Comparison of ENCODE assay signal across 8 cellular contexts in genomic region chr19:1591421-1592022, GRCh38. TPM values are rescaled to one million over a fixed set of nuclear protein-coding genes. Genes with fewer than 3 reads are reported as not detected.
DNase-seq lines count a peak whose midpoint lies in the region; ATAC-seq and TF ChIP-seq lines count a peak whose summit lies in the region.

No MANE protein-coding gene starts in this region.

- H3K4me3 Mint-ChIP-seq in endothelial cell (ENCODE audit: unreplicated experiment) (peak overlapping the region; percentile 94), neural progenitor cell (peak overlapping the region; percentile 94)

- H3K9me3 ChIP-seq in neural progenitor cell (ENCODE audit: low read depth): no peaks in the 10 kb centered on the region

- DNase-seq in endothelial cell (ENCODE audit: low spot score) (no peak), neural progenitor cell (ENCODE audit: low spot score) (peak; percentile 65), posterior cingulate gyrus (no peak), HT-29 (ENCODE audit: low spot score) (no peak)

- peak; percentile 4 for ATAC-seq in GM21528 (IDR thresholded peaks at IDR 0.05; ENCODE audit: low FRiP score, unreplicated experiment)
- ATAC-seq in HG03095 (IDR thresholded peaks at IDR 0.05; ENCODE audit: unreplicated experiment): no peak

- H3K27me3 Mint-ChIP-seq in endothelial cell (ENCODE audit: unreplicated experiment) (peaks cover 15% of the 10 kb centered on the region), neural progenitor cell (ENCODE audit: insufficient read depth, low read depth) (peaks cover 3% of the 10 kb centered on the region)

- no peaks in the 10 kb centered on the region for H3K9me3 Mint-ChIP-seq in endothelial cell (ENCODE audit: unreplicated experiment)
- H3K9me3 Mint-ChIP-seq in neural progenitor cell: no peaks in the 10 kb centered on the region

- peaks cover 44% of the 10 kb centered on the region for H3F3A ChIP-seq in neural progenitor cell (ENCODE audit: low read depth)

- peaks cover 15% of the 10 kb centered on the region for H3K4me1 ChIP-seq in neural progenitor cell

- no peaks in the 10 kb centered on the region for H3K27me3 ChIP-seq in neural progenitor cell

- no peaks in the 10 kb centered on the region for H3K36me3 ChIP-seq in neural progenitor cell

- H3K36me3 Mint-ChIP-seq in endothelial cell (ENCODE audit: low read depth, unreplicated experiment) (no peaks in the 10 kb centered on the region), neural progenitor cell (peaks cover 19% of the 10 kb centered on the region)

- TF ChIP-seq CTCF in 22Rv1 (IDR thresholded peaks at IDR 0.05) (no peak), endothelial cell (IDR thresholded peaks at IDR 0.05; ENCODE audit: unreplicated experiment) (no peak), neural progenitor cell (IDR thresholded peaks at IDR 0.05) (no peak)

- H3K27ac Mint-ChIP-seq in endothelial cell (ENCODE audit: unreplicated experiment) (peak overlapping the region; percentile 67), neural progenitor cell (peak overlapping the region; percentile 99)

- peak overlapping the region; percentile 77 for H3K4me3 ChIP-seq in neural progenitor cell

- intact Hi-C loops in posterior cingulate gyrus (cut with DNase I): loop anchor here (2.0 kb wide), 1 partner anchor 61 kb away; the partner anchor contains the start of gene TCF3

- TF ChIP-seq POLR2A in Raji (IDR thresholded peaks at IDR 0.05; ENCODE audit: insufficient read depth, low read depth, low read length): peak; percentile 36; the same call in 1 of the 2 replicates

- H3K79me2 ChIP-seq in neural progenitor cell (ENCODE audit: low read depth): peaks cover 56% of the 10 kb centered on the region

- H2AFZ ChIP-seq in neural progenitor cell (replicated peaks): no peak overlapping the region

- H3K4me1 Mint-ChIP-seq in endothelial cell (ENCODE audit: unreplicated experiment): peaks cover 7% of the 10 kb centered on the region
- peaks cover 23% of the 10 kb centered on the region for H3K4me1 Mint-ChIP-seq in neural progenitor cell

- peak overlapping the region; percentile 99 for H3K27ac ChIP-seq in 22Rv1
- peak overlapping the region; percentile 98 for H3K27ac ChIP-seq in neural progenitor cell

- H4K20me1 ChIP-seq in neural progenitor cell (ENCODE audit: low read depth): peaks cover 47% of the 10 kb centered on the region

- H3K9ac ChIP-seq in neural progenitor cell: peak overlapping the region; percentile 82

- peak overlapping the region; percentile 89 for H3K4me2 ChIP-seq in neural progenitor cell

RNA-seq across cellular contexts. Expression of gene MBD3, which starts 1.1 kb away (rescaled TPM):
- 81.4 TPM for total RNA-seq in endothelial cell (ENCODE audit: unreplicated experiment)
- 34.2 and 117 TPM in 2 replicates for total RNA-seq in neural progenitor cell (ENCODE audit: low replicate concordance)
- 202 and 231 TPM in 2 replicates for total RNA-seq in HT-29 (2014; rRNA removed; shearing (Covaris generic))

RNA-seq across cellular contexts. Expression of gene UQCR11, which starts 13.7 kb away (rescaled TPM):
- total RNA-seq in endothelial cell (ENCODE audit: unreplicated experiment): 182 TPM
- total RNA-seq in neural progenitor cell (ENCODE audit: low replicate concordance): 37.4 and 51.4 TPM in 2 replicates
- total RNA-seq in HT-29 (2014; rRNA removed; shearing (Covaris generic)): 121 and 155 TPM in 2 replicates

RNA-seq across cellular contexts. Expression of gene MEX3D, which starts 23.4 kb away (rescaled TPM):
- total RNA-seq in endothelial cell (ENCODE audit: unreplicated experiment): 73.4 TPM
- 15.9 and 87.3 TPM in 2 replicates for total RNA-seq in neural progenitor cell (ENCODE audit: low replicate concordance)
- total RNA-seq in HT-29 (2014; rRNA removed; shearing (Covaris generic)): 75.4 and 90.6 TPM in 2 replicates
